Comparison of ENCODE assay signal across 13 cellular contexts in genomic region chr2:213261715-213262114, GRCh38.
"Had no signal": no experiment of that assay in that cellular context is flagged by ENCODE, and none has a peak within 500 bp of the region (broad histone marks: within the 10 kb centered on the region; RNA-seq: fewer than 3 reads in every experiment).

No MANE protein-coding gene starts in this region.

- H3K27ac ChIP-seq: adrenal gland, hepatocyte, parathyroid adenoma, WERI-Rb-1 had no signal

- H3K4me1 ChIP-seq: adrenal gland, parathyroid adenoma had no signal

- H3K4me3 ChIP-seq: adrenal gland, hepatocyte had no signal

- H3K9me3 ChIP-seq: adrenal gland had no signal

- H3K27me3 ChIP-seq: adrenal gland, hepatocyte had no signal

- DNase-seq: activated CD4-positive, alpha-beta memory T cell treated with anti-CD3 and anti-CD28 coated beads, Interleukin-2, amount 10 ng/mL, durations not matched to agents 7 days and 5 days; activated CD4-positive, alpha-beta T cell treated with anti-CD3 and anti-CD28 coated beads for 36 hours; activated naive CD4-positive, alpha-beta T cell treated with anti-CD3 and anti-CD28 coated beads, Interleukin-2, amount 50 U/mL, for 16 hours; activated T-cell treated with anti-CD3 and anti-CD28 coated beads, Interleukin-2, amount 50 U/mL, for 24 hours; dermis blood vessel endothelial cell; endodermal cell; islet precursor cell; stimulated activated CD4-positive, alpha-beta T cell treated with anti-CD3 and anti-CD28 coated beads, Interleukin-12 subunit alpha, Interleukin-12 subunit beta, amount 100 ng/mL, for 4 hours; WERI-Rb-1 had no signal

- H3K36me3 ChIP-seq: adrenal gland, WERI-Rb-1 had no signal

- ATAC-seq: activated CD4-positive, alpha-beta T cell treated with anti-CD3 and anti-CD28 coated beads for 36 hours; stimulated activated memory B cell treated with anti-CD40 and anti-IgM and Interleukin-4, amounts not matched to agents 10 μg/mL and 1 μg/mL and 100 μg/mL, for 72 hours had no signal
